18 cellular contexts compared by ENCODE assay signal in the genomic region with DNA sequence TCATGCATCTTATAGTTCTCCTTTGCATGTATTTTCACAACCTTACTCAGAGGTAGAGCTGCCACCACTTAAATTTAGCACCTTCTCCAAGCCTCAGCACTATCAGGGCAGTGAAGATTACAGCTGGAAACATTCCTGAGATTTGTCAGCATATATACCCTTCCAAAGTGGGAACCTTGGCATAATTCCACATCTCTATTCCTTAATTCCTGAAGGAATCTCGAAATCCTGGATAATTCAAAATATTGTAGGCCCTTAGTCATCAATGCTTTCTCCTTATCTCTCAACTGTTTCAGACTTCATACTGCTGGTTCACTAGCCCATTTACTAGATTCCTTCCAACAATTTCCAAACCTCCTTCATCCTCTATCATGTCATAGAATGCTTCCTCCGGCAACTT.
"Had no signal": no experiment of that assay in that cellular context is flagged by ENCODE, and none has a peak within 500 bp of the region (broad histone marks: within the 10 kb centered on the region; RNA-seq: fewer than 3 reads in every experiment).

No MANE protein-coding gene starts in this region.

- FAIRE-seq: keratinocyte, TTC549 had no signal

- H3K4me1 Mint-ChIP-seq: activated naive CD8-positive, alpha-beta T cell treated with anti-CD3 and anti-CD28 coated beads, Interleukin-2, amount 10 ng/mL, durations not matched to agents 7 days and 5 days; neural crest cell had no signal

- H3K27ac Mint-ChIP-seq: activated naive CD8-positive, alpha-beta T cell treated with anti-CD3 and anti-CD28 coated beads, Interleukin-2, amount 10 ng/mL, durations not matched to agents 7 days and 5 days had no signal

- ATAC-seq: foreskin keratinocyte; left colon; naive thymus-derived CD4-positive, alpha-beta T cell; stimulated activated naive CD8-positive, alpha-beta T cell treated with anti-CD3 and anti-CD28 coated beads, Interleukin-15, Interleukin-2, amounts not matched to agents 100 U/mL and 50 U/mL, for 24 hours had no signal

- H3K4me3 ChIP-seq: lung, tibial artery had no signal

- H3K27me3 Mint-ChIP-seq: activated naive CD8-positive, alpha-beta T cell treated with anti-CD3 and anti-CD28 coated beads, Interleukin-2, amount 10 ng/mL, durations not matched to agents 7 days and 5 days; naive thymus-derived CD4-positive, alpha-beta T cell had no signal

- H3K9me3 Mint-ChIP-seq: activated naive CD8-positive, alpha-beta T cell treated with anti-CD3 and anti-CD28 coated beads, Interleukin-2, amount 10 ng/mL, durations not matched to agents 7 days and 5 days; naive thymus-derived CD4-positive, alpha-beta T cell; neural crest cell had no signal

- H3K4me3 Mint-ChIP-seq: activated naive CD8-positive, alpha-beta T cell treated with anti-CD3 and anti-CD28 coated beads, Interleukin-2, amount 10 ng/mL, durations not matched to agents 7 days and 5 days; naive thymus-derived CD4-positive, alpha-beta T cell; neural crest cell had no signal

- H3K9me3 ChIP-seq: tibial artery had no signal

- H3K27me3 ChIP-seq: foreskin keratinocyte, tibial artery had no signal

- H3K27ac ChIP-seq: foreskin keratinocyte, tibial artery had no signal

- DNase-seq: activated CD4-positive, alpha-beta T cell treated with anti-CD3 and anti-CD28 coated beads for 1 hour; activated CD8-positive, alpha-beta memory T cell treated with anti-CD3 and anti-CD28 coated beads for 24 hours; activated CD8-positive, alpha-beta memory T cell treated with anti-CD3 and anti-CD28 coated beads, Interleukin-2, amount 50 U/mL, for 4 hours; activated naive CD8-positive, alpha-beta T cell treated with anti-CD3 and anti-CD28 coated beads, Interleukin-2, amount 10 ng/mL, durations not matched to agents 7 days and 5 days; amygdala; cortex of kidney; foreskin keratinocyte; left colon; naive thymus-derived CD4-positive, alpha-beta T cell; occipital lobe; stimulated activated CD4-positive, alpha-beta T cell treated with anti-CD3 and anti-CD28 coated beads, Interleukin-4, amount 100 ng/mL, for 1 hour; stimulated activated naive CD8-positive, alpha-beta T cell treated with anti-CD3 and anti-CD28 coated beads, Interleukin-15, Interleukin-2, amounts not matched to agents 100 U/mL and 50 U/mL, for 24 hours; T-helper 1 cell; tibial artery had no signal
